13 cellular contexts compared by ENCODE assay signal in genomic region chr19:54370434-54370796, GRCh38. TPM values are rescaled to one million over a fixed set of nuclear protein-coding genes. Genes with fewer than 3 reads are reported as not detected.
A peak's percentile ranks its signal among the peaks of the same experiment; 100 is the strongest.
DNase-seq lines count a peak whose midpoint lies in the region; ATAC-seq and TF ChIP-seq lines count a peak whose summit lies in the region.
"Not testable (repeated sequence)": the region's sequence is repeated elsewhere in the genome, so short reads cannot be mapped to it uniquely, and the experiment has no call there.
"Had no signal": no experiment of that assay in that cellular context is flagged by ENCODE, and none has a peak within 500 bp of the region (broad histone marks: within the 10 kb centered on the region; RNA-seq: fewer than 3 reads in every experiment).

No MANE protein-coding gene starts in this region.

- CTCF ChIA-PET in CD8-positive, alpha-beta T cell (lab: Charles Lee) = interaction anchor here (1.0 kb wide), 1 partner anchor 9 kb away, joined by 3 read pairs; no protein-coding TSS in a partner anchor

- POLR2A ChIA-PET in CD8-positive, alpha-beta T cell (lab: Charles Lee) = interaction anchor here (3.8 kb wide), 1 partner anchor 17 kb away, joined by 25 read pairs; no protein-coding TSS in a partner anchor

- peaks cover 72% of the 10 kb centered on the region for H3K4me1 Mint-ChIP-seq in CD8-positive, alpha-beta T cell (ENCODE audit: low read depth)
- peaks cover 55% of the 10 kb centered on the region for H3K4me1 Mint-ChIP-seq in activated CD4-positive, alpha-beta T cell treated with anti-CD3 and anti-CD28 coated beads, Interleukin-2, amount 10 ng/mL, durations not matched to agents 24 days and 14 days
- H3K4me1 Mint-ChIP-seq in stimulated activated naive CD8-positive, alpha-beta T cell treated with anti-CD3 and anti-CD28 coated beads, Interleukin-15, Interleukin-2, amounts not matched to agents 100 ng/mL and 50 ng/mL, for 24 hours (ENCODE audit: low read depth) = peaks cover 78% of the 10 kb centered on the region

- peak overlapping the region; percentile 30 for H3K27ac ChIP-seq in CD8-positive, alpha-beta T cell (ENCODE audit: low read depth, low read length)
- peak overlapping the region; percentile 46 for H3K27ac ChIP-seq in MM.1S (ENCODE audit: low read length)
- not testable (repeated sequence) for H3K27ac ChIP-seq in SU-DHL-6 (ENCODE audit: low read depth, low read length)

- TF ChIP-seq CTCF in CD8-positive, alpha-beta T cell (IDR thresholded peaks at IDR 0.05); MM.1S (IDR thresholded peaks at IDR 0.05; ENCODE audit: low read length); SU-DHL-6 (IDR thresholded peaks at IDR 0.05; ENCODE audit: insufficient read depth, low read length, poor library complexity, severe bottlenecking): not testable (repeated sequence)

- peak overlapping the region; percentile 41; the same call in 1 of the 2 replicates for H3K9ac ChIP-seq in MM.1S (ENCODE audit: low read length)
- not testable (repeated sequence) for H3K9ac ChIP-seq in SU-DHL-6 (ENCODE audit: low read length)

- not testable (repeated sequence) for H3K27me3 Mint-ChIP-seq in CD8-positive, alpha-beta T cell (ENCODE audit: low read depth)
- H3K27me3 Mint-ChIP-seq in activated CD4-positive, alpha-beta T cell treated with anti-CD3 and anti-CD28 coated beads, Interleukin-2, amount 10 ng/mL, durations not matched to agents 24 days and 14 days = peaks cover 30% of the 10 kb centered on the region
- peaks cover 11% of the 10 kb centered on the region for H3K27me3 Mint-ChIP-seq in stimulated activated naive CD8-positive, alpha-beta T cell treated with anti-CD3 and anti-CD28 coated beads, Interleukin-15, Interleukin-2, amounts not matched to agents 100 ng/mL and 50 ng/mL, for 24 hours

- H2AFZ ChIP-seq in MM.1S (ENCODE audit: low read length); SU-DHL-6 (ENCODE audit: low read depth, low read length, severe bottlenecking): not testable (repeated sequence)

- ATAC-seq in CD8-positive, alpha-beta T cell = peak; percentile 72

- H3K9me3 Mint-ChIP-seq in CD8-positive, alpha-beta T cell; activated CD4-positive, alpha-beta T cell treated with anti-CD3 and anti-CD28 coated beads, Interleukin-2, amount 10 ng/mL, durations not matched to agents 24 days and 14 days; stimulated activated naive CD8-positive, alpha-beta T cell treated with anti-CD3 and anti-CD28 coated beads, Interleukin-15, Interleukin-2, amounts not matched to agents 100 ng/mL and 50 ng/mL, for 24 hours: not testable (repeated sequence)

- intact Hi-C loops in CD8-positive, alpha-beta T cell (cut with DNase I, micrococcal nuclease) = loop anchor here (10.0 kb wide), 2 partner anchors 74 to 496 kb away; partner anchors contain the start of gene LENG8 (in 1 of the 2)
- intact Hi-C loops in activated CD4-positive, alpha-beta T cell treated with anti-CD3 and anti-CD28 coated beads, Interleukin-2, amount 10 ng/mL, durations not matched to agents 24 days and 14 days (cut with micrococcal nuclease) = not testable (repeated sequence)

- H4K20me1 ChIP-seq in MM.1S (ENCODE audit: insufficient read depth, low read length); SU-DHL-6 (ENCODE audit: low read depth, low read length): not testable (repeated sequence)

- peak overlapping the region; percentile 88 for H3K27ac Mint-ChIP-seq in CD8-positive, alpha-beta T cell
- H3K27ac Mint-ChIP-seq in activated CD4-positive, alpha-beta T cell treated with anti-CD3 and anti-CD28 coated beads, Interleukin-2, amount 10 ng/mL, durations not matched to agents 24 days and 14 days = peak overlapping the region; percentile 9
- not testable (repeated sequence) for H3K27ac Mint-ChIP-seq in stimulated activated naive CD8-positive, alpha-beta T cell treated with anti-CD3 and anti-CD28 coated beads, Interleukin-15, Interleukin-2, amounts not matched to agents 100 ng/mL and 50 ng/mL, for 24 hours

- DNase-seq in CD8-positive, alpha-beta T cell = peak; percentile 24 to 79 (median 45)
- DNase-seq in MM.1S = peak; percentile 79
- peak; percentile 89 for DNase-seq in activated CD4-positive, alpha-beta T cell treated with anti-CD3 and anti-CD28 coated beads, Interleukin-2, amount 10 ng/mL, durations not matched to agents 24 days and 14 days
- DNase-seq in activated T-helper 1 cell treated with anti-CD3 and anti-CD28 coated beads, Interleukin-2, amount 50 U/mL, for 16 hours (ENCODE audit: low read depth in 1 of 2, low spot score in 1 of 2) = peak; percentile 24 to 26
- DNase-seq in effector CD4-positive, alpha-beta T cell = peak; percentile 47
- peak in 2 of 3 donors; percentile 27 to 30 for DNase-seq in stimulated activated CD4-positive, alpha-beta T cell treated with anti-CD3 and anti-CD28 coated beads, Interleukin-12 subunit alpha, Interleukin-12 subunit beta, amount 100 ng/mL, for 48 hours (ENCODE audit: low read depth in 2 of 3, low spot score in 1 of 3)

- H3K36me3 ChIP-seq in CD8-positive, alpha-beta T cell (ENCODE audit: insufficient read depth, low read length); MM.1S (replicated peaks; ENCODE audit: insufficient read depth, low read length); SU-DHL-6 (ENCODE audit: low read length): not testable (repeated sequence)

- peaks cover 62% of the 10 kb centered on the region for H3K4me1 ChIP-seq in CD8-positive, alpha-beta T cell (ENCODE audit: insufficient read depth, low read length)
- H3K4me1 ChIP-seq in MM.1S (ENCODE audit: low read length) = peaks cover 16% of the 10 kb centered on the region

- not testable (repeated sequence) for H3K4me2 ChIP-seq in MM.1S (ENCODE audit: low read depth, low read length)
- peak overlapping the region; percentile 44 for H3K4me2 ChIP-seq in SU-DHL-6 (ENCODE audit: low read depth, low read length, poor library complexity, severe bottlenecking)

- H3K36me3 Mint-ChIP-seq in CD8-positive, alpha-beta T cell; activated CD4-positive, alpha-beta T cell treated with anti-CD3 and anti-CD28 coated beads, Interleukin-2, amount 10 ng/mL, durations not matched to agents 24 days and 14 days (ENCODE audit: low read depth); stimulated activated naive CD8-positive, alpha-beta T cell treated with anti-CD3 and anti-CD28 coated beads, Interleukin-15, Interleukin-2, amounts not matched to agents 100 ng/mL and 50 ng/mL, for 24 hours (ENCODE audit: low read depth): not testable (repeated sequence)

- not testable (repeated sequence) for H3K9me3 ChIP-seq in CD8-positive, alpha-beta T cell (ENCODE audit: low read length); MM.1S (replicated peaks; ENCODE audit: insufficient read depth, low read length); SU-DHL-6 (ENCODE audit: insufficient read depth, low read length)

- H3K9me2 ChIP-seq in MM.1S (replicated peaks; ENCODE audit: insufficient read depth, low read length); SU-DHL-6 (replicated peaks; ENCODE audit: insufficient read depth, low read length): not testable (repeated sequence)

- H3K4me3 Mint-ChIP-seq in CD8-positive, alpha-beta T cell = peak overlapping the region; percentile 85
- H3K4me3 Mint-ChIP-seq in activated CD4-positive, alpha-beta T cell treated with anti-CD3 and anti-CD28 coated beads, Interleukin-2, amount 10 ng/mL, durations not matched to agents 24 days and 14 days = peak overlapping the region; percentile 82
- H3K4me3 Mint-ChIP-seq in stimulated activated naive CD8-positive, alpha-beta T cell treated with anti-CD3 and anti-CD28 coated beads, Interleukin-15, Interleukin-2, amounts not matched to agents 100 ng/mL and 50 ng/mL, for 24 hours = peak overlapping the region; percentile 84

- H3K79me2 ChIP-seq in MM.1S (ENCODE audit: low read length) = peaks cover 36% of the 10 kb centered on the region
- not testable (repeated sequence) for H3K79me2 ChIP-seq in SU-DHL-6 (ENCODE audit: insufficient read depth, low read length)

- peak overlapping the region; percentile 39 for H3K4me3 ChIP-seq in CD8-positive, alpha-beta T cell (ENCODE audit: low read depth, low read length)
- peak overlapping the region; percentile 41; the same call in 1 of the 2 replicates for H3K4me3 ChIP-seq in MM.1S (ENCODE audit: low read length)
- H3K4me3 ChIP-seq in SU-DHL-6 (ENCODE audit: insufficient read depth, low read length, poor library complexity, severe bottlenecking) = not testable (repeated sequence)

- not testable (repeated sequence) for H3K27me3 ChIP-seq in CD8-positive, alpha-beta T cell (ENCODE audit: insufficient read depth, low read length); SU-DHL-6 (ENCODE audit: low read length)
- peaks cover 10% of the 10 kb centered on the region; the same call in 1 of the 2 replicates for H3K27me3 ChIP-seq in MM.1S (replicated peaks; ENCODE audit: insufficient read depth, low read length)

- peaks cover 28% of the 10 kb centered on the region; the same call in 1 of the 2 replicates for H3F3A ChIP-seq in MM.1S (ENCODE audit: insufficient read depth, low read length)
- H3F3A ChIP-seq in SU-DHL-6 (ENCODE audit: insufficient read depth) = not testable (repeated sequence)

RNA-seq across cellular contexts. Expression of gene LAIR1, which starts 5.7 kb away (rescaled TPM):
- 10 to 100 TPM; 15.3 TPM for total RNA-seq in CD8-positive, alpha-beta T cell
- total RNA-seq in activated CD4-positive, alpha-beta T cell treated with anti-CD3 and anti-CD28 coated beads, Interleukin-2, amount 10 ng/mL, durations not matched to agents 24 days and 14 days = 5.9 and 7.7 TPM in 2 replicates
- total RNA-seq: bronchial epithelial cell, HFFc6 had no signal

RNA-seq across cellular contexts. Expression of gene LILRA4, which starts 31.5 kb away (rescaled TPM):
- not detected for total RNA-seq in CD8-positive, alpha-beta T cell
- total RNA-seq in activated CD4-positive, alpha-beta T cell treated with anti-CD3 and anti-CD28 coated beads, Interleukin-2, amount 10 ng/mL, durations not matched to agents 24 days and 14 days = not detected in 2 replicates
- total RNA-seq: bronchial epithelial cell, hepatocyte, HFFc6, mesothelial cell of epicardium, Right ventricle myocardium inferior had no signal

RNA-seq across cellular contexts. Expression of gene TTYH1, which starts 44.8 kb away (rescaled TPM):
- total RNA-seq in CD8-positive, alpha-beta T cell = not detected
- total RNA-seq in activated CD4-positive, alpha-beta T cell treated with anti-CD3 and anti-CD28 coated beads, Interleukin-2, amount 10 ng/mL, durations not matched to agents 24 days and 14 days = 0.21 and 0.78 TPM in 2 replicates
- total RNA-seq: bronchial epithelial cell had no signal

RNA-seq across cellular contexts. Expression of gene LILRA5, which starts 57.4 kb away (rescaled TPM):
- under 1 TPM in 1 of 2 experiments, not detected in 1; 0.44 TPM for total RNA-seq in CD8-positive, alpha-beta T cell
- total RNA-seq in activated CD4-positive, alpha-beta T cell treated with anti-CD3 and anti-CD28 coated beads, Interleukin-2, amount 10 ng/mL, durations not matched to agents 24 days and 14 days = not detected in 2 replicates
- total RNA-seq: bronchial epithelial cell, hepatocyte, HFFc6, mesothelial cell of epicardium had no signal

Comparison
In these comparisons a context has a peak if more than half of its experiments do, and no peak if none do; other contexts are left out.
1. DNase-seq: peak in every context shown above with its lines; median percentile 89 in activated CD4-positive, alpha-beta T cell treated with anti-CD3 and anti-CD28 coated beads, Interleukin-2, amount 10 ng/mL, durations not matched to agents 24 days and 14 days; 79 in MM.1S; 47 in effector CD4-positive, alpha-beta T cell; 45 in CD8-positive, alpha-beta T cell; 28 in stimulated activated CD4-positive, alpha-beta T cell treated with anti-CD3 and anti-CD28 coated beads, Interleukin-12 subunit alpha, Interleukin-12 subunit beta, amount 100 ng/mL, for 48 hours; 25 in activated T-helper 1 cell treated with anti-CD3 and anti-CD28 coated beads, Interleukin-2, amount 50 U/mL, for 16 hours.